1 cellular context compared by ENCODE assay signal in genomic region chr5:140261403-140262171, GRCh38.
TF ChIP-seq lines count a peak whose summit lies in the region.

No MANE protein-coding gene starts in this region.

TF ChIP-seq in A549, 52 proteins besides CTCF, POLR2A, EP300 and RAD21 (continued from another document):
- TF ChIP-seq MAZ (IDR thresholded peaks at IDR 0.05; ENCODE audit: borderline replicate concordance, low read depth, low read length) = no peak
- TF ChIP-seq KDM1A (IDR thresholded peaks at IDR 0.05; ENCODE audit: low read depth) = no peak
- no peak for TF ChIP-seq HMGXB4 (CRISPR knock-in tag; IDR thresholded peaks at IDR 0.05; ENCODE audit: borderline replicate concordance)
- TF ChIP-seq CEBPB (IDR thresholded peaks at IDR 0.05) = no peak
- no peak for TF ChIP-seq PBX3 (IDR thresholded peaks at IDR 0.05)
- TF ChIP-seq SMC3 (IDR thresholded peaks at IDR 0.05) = peak; percentile 32; the same call in 2 of the 3 replicates
- TF ChIP-seq ZC3H11A (IDR thresholded peaks at IDR 0.05) = no peak
- TF ChIP-seq FOSL2 (IDR thresholded peaks at IDR 0.05) = peak; percentile 58
- peak; percentile 87 for TF ChIP-seq FOSL2 (CRISPR knock-in tag; IDR thresholded peaks at IDR 0.05)
